In genomic region chr1:105914403-105914802, GRCh38 we compare ENCODE assay signal across 17 cellular contexts.
"Had no signal": no experiment of that assay in that cellular context is flagged by ENCODE, and none has a peak within 500 bp of the region (broad histone marks: within the 10 kb centered on the region; RNA-seq: fewer than 3 reads in every experiment).

No MANE protein-coding gene starts in this region.

- ATAC-seq: activated CD8-positive, alpha-beta memory T cell treated with anti-CD3 and anti-CD28 coated beads, Interleukin-2, amount 10 ng/mL, durations not matched to agents 7 days and 5 days; esophagus mucosa; left cardiac atrium; right cardiac atrium had no signal

- H3K36me3 Mint-ChIP-seq: activated CD8-positive, alpha-beta memory T cell treated with anti-CD3 and anti-CD28 coated beads, Interleukin-2, amount 10 ng/mL, durations not matched to agents 7 days and 5 days; activated naive CD8-positive, alpha-beta T cell treated with anti-CD3 and anti-CD28 coated beads, Interleukin-2, amount 10 ng/mL, durations not matched to agents 7 days and 5 days; naive B cell; type B pancreatic cell had no signal

- H3K27ac Mint-ChIP-seq: activated CD8-positive, alpha-beta memory T cell treated with anti-CD3 and anti-CD28 coated beads, Interleukin-2, amount 10 ng/mL, durations not matched to agents 7 days and 5 days; activated naive CD8-positive, alpha-beta T cell treated with anti-CD3 and anti-CD28 coated beads, Interleukin-2, amount 10 ng/mL, durations not matched to agents 7 days and 5 days; activated T-cell treated with anti-CD3 and anti-CD28 coated beads, Interleukin-2, amount 50 U/mL, for 24 hours; type B pancreatic cell had no signal

- H3K9me3 Mint-ChIP-seq: type B pancreatic cell had no signal

- DNase-seq: activated CD4-positive, alpha-beta T cell treated with anti-CD3 and anti-CD28 coated beads for 1 hour; activated CD4-positive, alpha-beta T cell treated with anti-CD3 and anti-CD28 coated beads, Interleukin-2, amount 50 U/mL, for 48 hours; activated CD8-positive, alpha-beta memory T cell treated with anti-CD3 and anti-CD28 coated beads, Interleukin-2, amount 10 ng/mL, durations not matched to agents 7 days and 5 days; activated gamma-delta T cell; activated naive CD8-positive, alpha-beta T cell treated with anti-CD3 and anti-CD28 coated beads, Interleukin-2, amount 10 ng/mL, durations not matched to agents 7 days and 5 days; activated T-cell treated with anti-CD3 and anti-CD28 coated beads, Interleukin-2, amount 50 U/mL, for 24 hours; anterior cingulate cortex; dorsolateral prefrontal cortex; glutamatergic neuron; left cardiac atrium; naive B cell; right cardiac atrium; stimulated activated CD4-positive, alpha-beta T cell treated with anti-CD3 and anti-CD28 coated beads, Interleukin-2, amount 100 ng/mL, for 24 hours; stimulated activated naive CD4-positive, alpha-beta T cell had no signal

- H3K4me3 Mint-ChIP-seq: activated CD8-positive, alpha-beta memory T cell treated with anti-CD3 and anti-CD28 coated beads, Interleukin-2, amount 10 ng/mL, durations not matched to agents 7 days and 5 days; activated naive CD8-positive, alpha-beta T cell treated with anti-CD3 and anti-CD28 coated beads, Interleukin-2, amount 10 ng/mL, durations not matched to agents 7 days and 5 days; activated T-cell treated with anti-CD3 and anti-CD28 coated beads, Interleukin-2, amount 50 U/mL, for 24 hours; naive B cell; type B pancreatic cell had no signal

- H3K4me1 Mint-ChIP-seq: activated CD8-positive, alpha-beta memory T cell treated with anti-CD3 and anti-CD28 coated beads, Interleukin-2, amount 10 ng/mL, durations not matched to agents 7 days and 5 days; activated naive CD8-positive, alpha-beta T cell treated with anti-CD3 and anti-CD28 coated beads, Interleukin-2, amount 10 ng/mL, durations not matched to agents 7 days and 5 days; naive B cell had no signal

- H3K27ac ChIP-seq: dorsolateral prefrontal cortex had no signal

- H3K27me3 ChIP-seq: dorsolateral prefrontal cortex had no signal

- H3K4me3 ChIP-seq: dorsolateral prefrontal cortex, lung had no signal

- H3K27me3 Mint-ChIP-seq: activated CD8-positive, alpha-beta memory T cell treated with anti-CD3 and anti-CD28 coated beads, Interleukin-2, amount 10 ng/mL, durations not matched to agents 7 days and 5 days; activated naive CD8-positive, alpha-beta T cell treated with anti-CD3 and anti-CD28 coated beads, Interleukin-2, amount 10 ng/mL, durations not matched to agents 7 days and 5 days; activated T-cell treated with anti-CD3 and anti-CD28 coated beads, Interleukin-2, amount 50 U/mL, for 24 hours; type B pancreatic cell had no signal
